1 cellular context compared by ENCODE assay signal in the genomic region with DNA sequence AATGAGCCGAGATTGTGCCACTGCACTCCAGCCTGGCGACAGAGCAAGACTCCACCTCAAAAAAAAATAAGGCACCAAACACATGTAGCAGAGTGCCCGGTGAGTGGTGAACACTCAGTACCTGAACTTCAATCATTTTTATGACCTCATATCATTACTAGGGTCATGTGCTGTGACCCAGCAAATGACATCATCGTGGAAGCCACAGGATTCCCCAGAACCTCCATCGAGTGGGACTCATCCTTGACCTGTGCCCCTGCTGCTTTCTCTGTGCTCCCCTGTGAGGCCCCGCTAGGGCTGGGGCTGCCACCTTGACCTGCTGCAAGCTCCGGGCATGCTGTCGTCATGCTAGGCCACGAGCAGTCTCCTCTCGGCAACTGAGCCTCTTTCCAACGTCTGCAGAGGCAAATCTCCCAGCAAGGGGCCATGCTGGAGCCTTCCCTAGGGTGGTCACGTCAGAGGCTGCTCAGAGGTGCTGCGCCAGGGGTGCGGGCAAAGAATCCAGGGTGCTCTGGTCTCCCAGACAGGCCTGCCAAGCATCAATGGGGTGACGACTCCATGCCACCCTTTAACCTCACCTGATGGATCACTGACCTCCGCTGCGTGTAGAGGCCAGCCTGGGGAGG.
TF ChIP-seq lines count a peak whose summit lies in the region.

No MANE protein-coding gene starts in this region.

TF ChIP-seq in HepG2, 621 proteins besides CTCF, POLR2A, EP300 and RAD21 (continued from another document):
- TF ChIP-seq, protein P1, sequence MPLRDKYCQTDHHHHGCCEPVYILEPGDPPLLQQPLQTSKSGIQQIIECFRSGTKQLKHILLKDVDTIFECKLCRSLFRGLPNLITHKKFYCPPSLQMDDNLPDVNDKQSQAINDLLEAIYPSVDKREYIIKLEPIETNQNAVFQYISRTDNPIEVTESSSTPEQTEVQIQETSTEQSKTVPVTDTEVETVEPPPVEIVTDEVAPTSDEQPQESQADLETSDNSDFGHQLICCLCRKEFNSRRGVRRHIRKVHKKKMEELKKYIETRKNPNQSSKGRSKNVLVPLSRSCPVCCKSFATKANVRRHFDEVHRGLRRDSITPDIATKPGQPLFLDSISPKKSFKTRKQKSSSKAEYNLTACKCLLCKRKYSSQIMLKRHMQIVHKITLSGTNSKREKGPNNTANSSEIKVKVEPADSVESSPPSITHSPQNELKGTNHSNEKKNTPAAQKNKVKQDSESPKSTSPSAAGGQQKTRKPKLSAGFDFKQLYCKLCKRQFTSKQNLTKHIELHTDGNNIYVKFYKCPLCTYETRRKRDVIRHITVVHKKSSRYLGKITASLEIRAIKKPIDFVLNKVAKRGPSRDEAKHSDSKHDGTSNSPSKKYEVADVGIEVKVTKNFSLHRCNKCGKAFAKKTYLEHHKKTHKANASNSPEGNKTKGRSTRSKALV (CRISPR knock-in tag; IDR thresholded peaks at IDR 0.05), result no peak
- no peak; the same call in 1 of the 2 replicates for TF ChIP-seq KDM3A (CRISPR knock-in tag; IDR thresholded peaks at IDR 0.05; ENCODE audit: low read depth)
- TF ChIP-seq ZNF160 (CRISPR knock-in tag; IDR thresholded peaks at IDR 0.05), result no peak
- TF ChIP-seq, protein P2, sequence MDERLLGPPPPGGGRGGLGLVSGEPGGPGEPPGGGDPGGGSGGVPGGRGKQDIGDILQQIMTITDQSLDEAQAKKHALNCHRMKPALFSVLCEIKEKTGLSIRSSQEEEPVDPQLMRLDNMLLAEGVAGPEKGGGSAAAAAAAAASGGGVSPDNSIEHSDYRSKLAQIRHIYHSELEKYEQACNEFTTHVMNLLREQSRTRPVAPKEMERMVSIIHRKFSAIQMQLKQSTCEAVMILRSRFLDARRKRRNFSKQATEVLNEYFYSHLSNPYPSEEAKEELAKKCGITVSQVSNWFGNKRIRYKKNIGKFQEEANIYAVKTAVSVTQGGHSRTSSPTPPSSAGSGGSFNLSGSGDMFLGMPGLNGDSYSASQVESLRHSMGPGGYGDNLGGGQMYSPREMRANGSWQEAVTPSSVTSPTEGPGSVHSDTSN (CRISPR knock-in tag; IDR thresholded peaks at IDR 0.05), result no peak
- no peak for TF ChIP-seq BHLHE40 (IDR thresholded peaks at IDR 0.05; ENCODE audit: low read length)
- no peak for TF ChIP-seq ZNF329 (CRISPR knock-in tag; IDR thresholded peaks at IDR 0.05; ENCODE audit: low read depth)
- TF ChIP-seq KDM2A (CRISPR knock-in tag; IDR thresholded peaks at IDR 0.05; ENCODE audit: borderline replicate concordance, low read depth), result no peak
- TF ChIP-seq KLF6 (CRISPR knock-in tag; IDR thresholded peaks at IDR 0.05), result peak; percentile 48; the same call in 1 of the 2 replicates
- TF ChIP-seq NCOA2 (CRISPR knock-in tag; IDR thresholded peaks at IDR 0.05), result peak; percentile 62
- TF ChIP-seq, protein P3, sequence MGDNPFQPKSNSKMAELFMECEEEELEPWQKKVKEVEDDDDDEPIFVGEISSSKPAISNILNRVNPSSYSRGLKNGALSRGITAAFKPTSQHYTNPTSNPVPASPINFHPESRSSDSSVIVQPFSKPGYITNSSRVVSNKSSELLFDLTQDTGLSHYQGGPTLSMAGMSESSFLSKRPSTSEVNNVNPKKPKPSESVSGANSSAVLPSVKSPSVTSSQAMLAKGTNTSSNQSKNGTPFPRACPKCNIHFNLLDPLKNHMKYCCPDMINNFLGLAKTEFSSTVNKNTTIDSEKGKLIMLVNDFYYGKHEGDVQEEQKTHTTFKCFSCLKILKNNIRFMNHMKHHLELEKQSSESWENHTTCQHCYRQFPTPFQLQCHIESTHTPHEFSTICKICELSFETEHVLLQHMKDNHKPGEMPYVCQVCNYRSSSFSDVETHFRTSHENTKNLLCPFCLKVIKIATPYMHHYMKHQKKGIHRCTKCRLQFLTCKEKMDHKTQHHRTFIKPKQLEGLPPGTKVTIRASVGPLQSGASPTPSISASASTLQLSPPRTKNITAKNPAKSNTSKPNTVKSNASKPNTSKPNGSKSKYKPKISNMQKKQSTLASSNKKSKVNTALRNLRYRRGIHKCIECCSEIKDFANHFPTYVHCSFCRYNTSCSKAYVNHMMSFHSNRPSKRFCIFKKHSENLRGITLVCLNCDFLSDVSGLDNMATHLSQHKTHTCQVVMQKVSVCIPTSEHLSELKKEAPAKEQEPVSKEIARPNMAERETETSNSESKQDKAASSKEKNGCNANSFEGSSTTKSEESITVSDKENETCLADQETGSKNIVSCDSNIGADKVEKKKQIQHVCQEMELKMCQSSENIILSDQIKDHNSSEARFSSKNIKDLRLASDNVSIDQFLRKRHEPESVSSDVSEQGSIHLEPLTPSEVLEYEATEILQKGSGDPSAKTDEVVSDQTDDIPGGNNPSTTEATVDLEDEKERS (CRISPR knock-in tag; IDR thresholded peaks at IDR 0.05), result no peak
- no peak for TF ChIP-seq ZBTB20 (CRISPR knock-in tag; IDR thresholded peaks at IDR 0.05; ENCODE audit: borderline replicate concordance, low read depth)
- 0 out of 2 replicates have a peak, but pooled peaks have one; percentile 5 for TF ChIP-seq ZNF839 (CRISPR knock-in tag; IDR thresholded peaks at IDR 0.05; ENCODE audit: borderline replicate concordance)
- TF ChIP-seq ZFP41 (CRISPR knock-in tag; IDR thresholded peaks at IDR 0.05; ENCODE audit: borderline replicate concordance), result no peak
- TF ChIP-seq, protein P4, sequence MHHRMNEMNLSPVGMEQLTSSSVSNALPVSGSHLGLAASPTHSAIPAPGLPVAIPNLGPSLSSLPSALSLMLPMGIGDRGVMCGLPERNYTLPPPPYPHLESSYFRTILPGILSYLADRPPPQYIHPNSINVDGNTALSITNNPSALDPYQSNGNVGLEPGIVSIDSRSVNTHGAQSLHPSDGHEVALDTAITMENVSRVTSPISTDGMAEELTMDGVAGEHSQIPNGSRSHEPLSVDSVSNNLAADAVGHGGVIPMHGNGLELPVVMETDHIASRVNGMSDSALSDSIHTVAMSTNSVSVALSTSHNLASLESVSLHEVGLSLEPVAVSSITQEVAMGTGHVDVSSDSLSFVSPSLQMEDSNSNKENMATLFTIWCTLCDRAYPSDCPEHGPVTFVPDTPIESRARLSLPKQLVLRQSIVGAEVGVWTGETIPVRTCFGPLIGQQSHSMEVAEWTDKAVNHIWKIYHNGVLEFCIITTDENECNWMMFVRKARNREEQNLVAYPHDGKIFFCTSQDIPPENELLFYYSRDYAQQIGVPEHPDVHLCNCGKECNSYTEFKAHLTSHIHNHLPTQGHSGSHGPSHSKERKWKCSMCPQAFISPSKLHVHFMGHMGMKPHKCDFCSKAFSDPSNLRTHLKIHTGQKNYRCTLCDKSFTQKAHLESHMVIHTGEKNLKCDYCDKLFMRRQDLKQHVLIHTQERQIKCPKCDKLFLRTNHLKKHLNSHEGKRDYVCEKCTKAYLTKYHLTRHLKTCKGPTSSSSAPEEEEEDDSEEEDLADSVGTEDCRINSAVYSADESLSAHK (CRISPR knock-in tag; IDR thresholded peaks at IDR 0.05; ENCODE audit: borderline replicate concordance), result no peak
- no peak for TF ChIP-seq RFX1 (IDR thresholded peaks at IDR 0.05)
- TF ChIP-seq, protein P5, sequence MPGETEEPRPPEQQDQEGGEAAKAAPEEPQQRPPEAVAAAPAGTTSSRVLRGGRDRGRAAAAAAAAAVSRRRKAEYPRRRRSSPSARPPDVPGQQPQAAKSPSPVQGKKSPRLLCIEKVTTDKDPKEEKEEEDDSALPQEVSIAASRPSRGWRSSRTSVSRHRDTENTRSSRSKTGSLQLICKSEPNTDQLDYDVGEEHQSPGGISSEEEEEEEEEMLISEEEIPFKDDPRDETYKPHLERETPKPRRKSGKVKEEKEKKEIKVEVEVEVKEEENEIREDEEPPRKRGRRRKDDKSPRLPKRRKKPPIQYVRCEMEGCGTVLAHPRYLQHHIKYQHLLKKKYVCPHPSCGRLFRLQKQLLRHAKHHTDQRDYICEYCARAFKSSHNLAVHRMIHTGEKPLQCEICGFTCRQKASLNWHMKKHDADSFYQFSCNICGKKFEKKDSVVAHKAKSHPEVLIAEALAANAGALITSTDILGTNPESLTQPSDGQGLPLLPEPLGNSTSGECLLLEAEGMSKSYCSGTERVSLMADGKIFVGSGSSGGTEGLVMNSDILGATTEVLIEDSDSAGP (CRISPR knock-in tag; IDR thresholded peaks at IDR 0.05; ENCODE audit: borderline replicate concordance), result no peak; the same call in 1 of the 2 replicates
- TF ChIP-seq, protein P6, sequence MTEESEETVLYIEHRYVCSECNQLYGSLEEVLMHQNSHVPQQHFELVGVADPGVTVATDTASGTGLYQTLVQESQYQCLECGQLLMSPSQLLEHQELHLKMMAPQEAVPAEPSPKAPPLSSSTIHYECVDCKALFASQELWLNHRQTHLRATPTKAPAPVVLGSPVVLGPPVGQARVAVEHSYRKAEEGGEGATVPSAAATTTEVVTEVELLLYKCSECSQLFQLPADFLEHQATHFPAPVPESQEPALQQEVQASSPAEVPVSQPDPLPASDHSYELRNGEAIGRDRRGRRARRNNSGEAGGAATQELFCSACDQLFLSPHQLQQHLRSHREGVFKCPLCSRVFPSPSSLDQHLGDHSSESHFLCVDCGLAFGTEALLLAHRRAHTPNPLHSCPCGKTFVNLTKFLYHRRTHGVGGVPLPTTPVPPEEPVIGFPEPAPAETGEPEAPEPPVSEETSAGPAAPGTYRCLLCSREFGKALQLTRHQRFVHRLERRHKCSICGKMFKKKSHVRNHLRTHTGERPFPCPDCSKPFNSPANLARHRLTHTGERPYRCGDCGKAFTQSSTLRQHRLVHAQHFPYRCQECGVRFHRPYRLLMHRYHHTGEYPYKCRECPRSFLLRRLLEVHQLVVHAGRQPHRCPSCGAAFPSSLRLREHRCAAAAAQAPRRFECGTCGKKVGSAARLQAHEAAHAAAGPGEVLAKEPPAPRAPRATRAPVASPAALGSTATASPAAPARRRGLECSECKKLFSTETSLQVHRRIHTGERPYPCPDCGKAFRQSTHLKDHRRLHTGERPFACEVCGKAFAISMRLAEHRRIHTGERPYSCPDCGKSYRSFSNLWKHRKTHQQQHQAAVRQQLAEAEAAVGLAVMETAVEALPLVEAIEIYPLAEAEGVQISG (CRISPR knock-in tag; IDR thresholded peaks at IDR 0.05), result peak; percentile 56; the same call in 1 of the 2 replicates
- no peak for TF ChIP-seq NR3C1 (CRISPR knock-in tag; IDR thresholded peaks at IDR 0.05)
- TF ChIP-seq TEAD3 (CRISPR knock-in tag; optimal IDR thresholded peaks at IDR 0.05; ENCODE audit: borderline replicate concordance), result peak; percentile 29
- no peak for TF ChIP-seq SOX13 (IDR thresholded peaks at IDR 0.05)
- TF ChIP-seq SOX13 (CRISPR knock-in tag; conservative IDR thresholded peaks at IDR 0.05 in 1 of 2, IDR thresholded peaks at IDR 0.05 in 1 of 2), result peak in 1 of 2 experiments; percentile 62; a peak in 1 of 4 replicates
- TF ChIP-seq ZFY (CRISPR knock-in tag; IDR thresholded peaks at IDR 0.05), result peak; percentile 66
- TF ChIP-seq, protein P7, sequence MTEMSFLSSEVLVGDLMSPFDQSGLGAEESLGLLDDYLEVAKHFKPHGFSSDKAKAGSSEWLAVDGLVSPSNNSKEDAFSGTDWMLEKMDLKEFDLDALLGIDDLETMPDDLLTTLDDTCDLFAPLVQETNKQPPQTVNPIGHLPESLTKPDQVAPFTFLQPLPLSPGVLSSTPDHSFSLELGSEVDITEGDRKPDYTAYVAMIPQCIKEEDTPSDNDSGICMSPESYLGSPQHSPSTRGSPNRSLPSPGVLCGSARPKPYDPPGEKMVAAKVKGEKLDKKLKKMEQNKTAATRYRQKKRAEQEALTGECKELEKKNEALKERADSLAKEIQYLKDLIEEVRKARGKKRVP (CRISPR knock-in tag; IDR thresholded peaks at IDR 0.05), result peak in 1 of 2 experiments; percentile 99; a peak in 2 of 4 replicates
- TF ChIP-seq TAF1 (CRISPR knock-in tag; IDR thresholded peaks at IDR 0.05), result no peak
- TF ChIP-seq ZSCAN29 (CRISPR knock-in tag; conservative IDR thresholded peaks at IDR 0.05), result no peak
- TF ChIP-seq HDAC2 (CRISPR knock-in tag; IDR thresholded peaks at IDR 0.05), result peak; percentile 45; the same call in 1 of the 2 replicates
- TF ChIP-seq, protein P8, sequence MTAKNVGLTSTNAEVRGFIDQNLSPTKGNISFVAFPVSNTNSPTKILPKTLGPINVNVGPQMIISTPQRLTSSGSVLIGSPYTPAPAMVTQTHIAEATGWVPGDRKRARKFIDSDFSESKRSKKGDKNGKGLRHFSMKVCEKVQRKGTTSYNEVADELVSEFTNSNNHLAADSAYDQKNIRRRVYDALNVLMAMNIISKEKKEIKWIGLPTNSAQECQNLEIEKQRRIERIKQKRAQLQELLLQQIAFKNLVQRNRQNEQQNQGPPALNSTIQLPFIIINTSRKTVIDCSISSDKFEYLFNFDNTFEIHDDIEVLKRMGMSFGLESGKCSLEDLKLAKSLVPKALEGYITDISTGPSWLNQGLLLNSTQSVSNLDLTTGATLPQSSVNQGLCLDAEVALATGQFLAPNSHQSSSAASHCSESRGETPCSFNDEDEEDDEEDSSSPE (CRISPR knock-in tag; IDR thresholded peaks at IDR 0.05), result no peak
- TF ChIP-seq, protein P9, sequence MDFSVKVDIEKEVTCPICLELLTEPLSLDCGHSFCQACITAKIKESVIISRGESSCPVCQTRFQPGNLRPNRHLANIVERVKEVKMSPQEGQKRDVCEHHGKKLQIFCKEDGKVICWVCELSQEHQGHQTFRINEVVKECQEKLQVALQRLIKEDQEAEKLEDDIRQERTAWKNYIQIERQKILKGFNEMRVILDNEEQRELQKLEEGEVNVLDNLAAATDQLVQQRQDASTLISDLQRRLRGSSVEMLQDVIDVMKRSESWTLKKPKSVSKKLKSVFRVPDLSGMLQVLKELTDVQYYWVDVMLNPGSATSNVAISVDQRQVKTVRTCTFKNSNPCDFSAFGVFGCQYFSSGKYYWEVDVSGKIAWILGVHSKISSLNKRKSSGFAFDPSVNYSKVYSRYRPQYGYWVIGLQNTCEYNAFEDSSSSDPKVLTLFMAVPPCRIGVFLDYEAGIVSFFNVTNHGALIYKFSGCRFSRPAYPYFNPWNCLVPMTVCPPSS (IDR thresholded peaks at IDR 0.05), result no peak
- TF ChIP-seq, protein P10, sequence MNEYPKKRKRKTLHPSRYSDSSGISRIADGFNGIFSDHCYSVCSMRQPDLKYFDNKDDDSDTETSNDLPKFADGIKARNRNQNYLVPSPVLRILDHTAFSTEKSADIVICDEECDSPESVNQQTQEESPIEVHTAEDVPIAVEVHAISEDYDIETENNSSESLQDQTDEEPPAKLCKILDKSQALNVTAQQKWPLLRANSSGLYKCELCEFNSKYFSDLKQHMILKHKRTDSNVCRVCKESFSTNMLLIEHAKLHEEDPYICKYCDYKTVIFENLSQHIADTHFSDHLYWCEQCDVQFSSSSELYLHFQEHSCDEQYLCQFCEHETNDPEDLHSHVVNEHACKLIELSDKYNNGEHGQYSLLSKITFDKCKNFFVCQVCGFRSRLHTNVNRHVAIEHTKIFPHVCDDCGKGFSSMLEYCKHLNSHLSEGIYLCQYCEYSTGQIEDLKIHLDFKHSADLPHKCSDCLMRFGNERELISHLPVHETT (CRISPR knock-in tag; conservative IDR thresholded peaks at IDR 0.05), result no peak
- TF ChIP-seq, protein P11, sequence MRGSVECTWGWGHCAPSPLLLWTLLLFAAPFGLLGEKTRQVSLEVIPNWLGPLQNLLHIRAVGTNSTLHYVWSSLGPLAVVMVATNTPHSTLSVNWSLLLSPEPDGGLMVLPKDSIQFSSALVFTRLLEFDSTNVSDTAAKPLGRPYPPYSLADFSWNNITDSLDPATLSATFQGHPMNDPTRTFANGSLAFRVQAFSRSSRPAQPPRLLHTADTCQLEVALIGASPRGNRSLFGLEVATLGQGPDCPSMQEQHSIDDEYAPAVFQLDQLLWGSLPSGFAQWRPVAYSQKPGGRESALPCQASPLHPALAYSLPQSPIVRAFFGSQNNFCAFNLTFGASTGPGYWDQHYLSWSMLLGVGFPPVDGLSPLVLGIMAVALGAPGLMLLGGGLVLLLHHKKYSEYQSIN (CRISPR knock-in tag; IDR thresholded peaks at IDR 0.05; ENCODE audit: borderline replicate concordance), result no peak
- TF ChIP-seq CENPX (CRISPR knock-in tag; IDR thresholded peaks at IDR 0.05), result no peak
